ENCODE assay signal across 1 cellular context in the genomic region with DNA sequence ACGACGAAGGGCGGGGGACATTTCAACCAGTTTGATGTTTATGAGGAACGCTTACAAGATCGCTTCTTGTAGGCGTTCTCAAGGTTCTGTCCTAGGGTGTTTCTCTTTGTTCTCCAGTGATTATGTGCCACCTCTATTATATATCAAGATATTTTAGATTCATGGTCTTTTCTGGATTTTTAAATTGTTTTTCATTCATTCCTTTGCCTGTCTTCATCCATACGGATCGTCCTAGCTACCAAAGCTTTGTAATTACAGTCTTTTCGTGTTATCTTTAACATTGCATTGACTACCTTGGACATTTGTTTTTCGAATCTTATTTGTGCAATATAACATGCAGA.
TF ChIP-seq lines count a peak whose summit lies in the region.

No MANE protein-coding gene starts in this region.

TF ChIP-seq in HEK293, 187 proteins besides CTCF, POLR2A, EP300 and RAD21 (continued from another document):
- TF ChIP-seq, protein P1, sequence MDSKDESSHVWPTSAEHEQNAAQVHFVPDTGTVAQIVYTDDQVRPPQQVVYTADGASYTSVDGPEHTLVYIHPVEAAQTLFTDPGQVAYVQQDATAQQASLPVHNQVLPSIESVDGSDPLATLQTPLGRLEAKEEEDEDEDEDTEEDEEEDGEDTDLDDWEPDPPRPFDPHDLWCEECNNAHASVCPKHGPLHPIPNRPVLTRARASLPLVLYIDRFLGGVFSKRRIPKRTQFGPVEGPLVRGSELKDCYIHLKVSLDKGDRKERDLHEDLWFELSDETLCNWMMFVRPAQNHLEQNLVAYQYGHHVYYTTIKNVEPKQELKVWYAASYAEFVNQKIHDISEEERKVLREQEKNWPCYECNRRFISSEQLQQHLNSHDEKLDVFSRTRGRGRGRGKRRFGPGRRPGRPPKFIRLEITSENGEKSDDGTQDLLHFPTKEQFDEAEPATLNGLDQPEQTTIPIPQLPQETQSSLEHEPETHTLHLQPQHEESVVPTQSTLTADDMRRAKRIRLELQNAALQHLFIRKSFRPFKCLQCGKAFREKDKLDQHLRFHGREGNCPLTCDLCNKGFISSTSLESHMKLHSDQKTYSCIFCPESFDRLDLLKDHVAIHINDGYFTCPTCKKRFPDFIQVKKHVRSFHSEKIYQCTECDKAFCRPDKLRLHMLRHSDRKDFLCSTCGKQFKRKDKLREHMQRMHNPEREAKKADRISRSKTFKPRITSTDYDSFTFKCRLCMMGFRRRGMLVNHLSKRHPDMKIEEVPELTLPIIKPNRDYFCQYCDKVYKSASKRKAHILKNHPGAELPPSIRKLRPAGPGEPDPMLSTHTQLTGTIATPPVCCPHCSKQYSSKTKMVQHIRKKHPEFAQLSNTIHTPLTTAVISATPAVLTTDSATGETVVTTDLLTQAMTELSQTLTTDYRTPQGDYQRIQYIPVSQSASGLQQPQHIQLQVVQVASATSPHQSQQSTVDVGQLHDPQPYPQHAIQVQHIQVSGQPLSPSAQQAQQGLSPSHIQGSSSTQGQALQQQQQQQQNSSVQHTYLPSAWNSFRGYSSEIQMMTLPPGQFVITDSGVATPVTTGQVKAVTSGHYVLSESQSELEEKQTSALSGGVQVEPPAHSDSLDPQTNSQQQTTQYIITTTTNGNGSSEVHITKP (tag by site-specific recombination; IDR thresholded peaks at IDR 0.05) = peak; percentile 53; the same call in 1 of the 2 replicates
- no peak for TF ChIP-seq ZNF76 (tag by site-specific recombination; IDR thresholded peaks at IDR 0.05; ENCODE audit: borderline replicate concordance, low read depth)
- TF ChIP-seq ZNF677 (tag by site-specific recombination; IDR thresholded peaks at IDR 0.05) = no peak
- TF ChIP-seq RBAK (tag by site-specific recombination; IDR thresholded peaks at IDR 0.05) = no peak
- TF ChIP-seq, protein P2, sequence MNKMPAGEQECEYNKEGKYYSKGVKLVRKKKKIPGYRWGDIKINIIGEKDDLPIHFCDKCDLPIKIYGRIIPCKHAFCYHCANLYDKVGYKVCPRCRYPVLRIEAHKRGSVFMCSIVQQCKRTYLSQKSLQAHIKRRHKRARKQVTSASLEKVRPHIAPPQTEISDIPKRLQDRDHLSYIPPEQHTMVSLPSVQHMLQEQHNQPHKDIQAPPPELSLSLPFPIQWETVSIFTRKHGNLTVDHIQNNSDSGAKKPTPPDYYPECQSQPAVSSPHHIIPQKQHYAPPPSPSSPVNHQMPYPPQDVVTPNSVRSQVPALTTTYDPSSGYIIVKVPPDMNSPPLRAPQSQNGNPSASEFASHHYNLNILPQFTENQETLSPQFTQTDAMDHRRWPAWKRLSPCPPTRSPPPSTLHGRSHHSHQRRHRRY (tag by site-specific recombination; IDR thresholded peaks at IDR 0.05) = no peak
- TF ChIP-seq KLF8 (tag by site-specific recombination; IDR thresholded peaks at IDR 0.05) = no peak
- TF ChIP-seq ZBTB11 (tag by site-specific recombination; conservative IDR thresholded peaks at IDR 0.05; ENCODE audit: low read depth) = no peak
- 0 out of 2 replicates have a peak, but pooled peaks have one; percentile 2 for TF ChIP-seq KLF10 (tag by site-specific recombination; IDR thresholded peaks at IDR 0.05)
